ENCODE assay signal across 1 cellular context in the genomic region with DNA sequence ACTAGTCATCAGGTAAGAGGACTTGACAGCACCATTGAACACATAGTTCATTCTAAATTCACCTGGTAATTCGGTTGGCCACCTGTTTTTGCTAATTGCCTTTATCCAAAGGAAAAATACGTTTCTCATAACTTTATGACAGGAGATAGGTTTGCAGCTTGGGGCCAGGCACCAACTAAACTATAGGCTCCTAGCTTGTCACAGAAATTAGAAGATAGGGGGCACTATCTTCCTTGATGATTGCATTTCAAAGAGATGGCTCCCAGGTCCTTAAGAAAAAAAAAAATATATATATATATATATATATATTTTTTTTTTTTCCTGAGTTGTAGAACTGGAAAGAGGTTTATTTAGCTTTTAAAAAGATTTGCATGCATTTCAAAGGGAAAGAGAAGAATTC.
TF ChIP-seq lines count a peak whose summit lies in the region.

No MANE protein-coding gene starts in this region.

TF ChIP-seq in HCT116, 20 proteins besides CTCF, POLR2A, EP300 and RAD21 (continued from another document):
- TF ChIP-seq, protein P1, sequence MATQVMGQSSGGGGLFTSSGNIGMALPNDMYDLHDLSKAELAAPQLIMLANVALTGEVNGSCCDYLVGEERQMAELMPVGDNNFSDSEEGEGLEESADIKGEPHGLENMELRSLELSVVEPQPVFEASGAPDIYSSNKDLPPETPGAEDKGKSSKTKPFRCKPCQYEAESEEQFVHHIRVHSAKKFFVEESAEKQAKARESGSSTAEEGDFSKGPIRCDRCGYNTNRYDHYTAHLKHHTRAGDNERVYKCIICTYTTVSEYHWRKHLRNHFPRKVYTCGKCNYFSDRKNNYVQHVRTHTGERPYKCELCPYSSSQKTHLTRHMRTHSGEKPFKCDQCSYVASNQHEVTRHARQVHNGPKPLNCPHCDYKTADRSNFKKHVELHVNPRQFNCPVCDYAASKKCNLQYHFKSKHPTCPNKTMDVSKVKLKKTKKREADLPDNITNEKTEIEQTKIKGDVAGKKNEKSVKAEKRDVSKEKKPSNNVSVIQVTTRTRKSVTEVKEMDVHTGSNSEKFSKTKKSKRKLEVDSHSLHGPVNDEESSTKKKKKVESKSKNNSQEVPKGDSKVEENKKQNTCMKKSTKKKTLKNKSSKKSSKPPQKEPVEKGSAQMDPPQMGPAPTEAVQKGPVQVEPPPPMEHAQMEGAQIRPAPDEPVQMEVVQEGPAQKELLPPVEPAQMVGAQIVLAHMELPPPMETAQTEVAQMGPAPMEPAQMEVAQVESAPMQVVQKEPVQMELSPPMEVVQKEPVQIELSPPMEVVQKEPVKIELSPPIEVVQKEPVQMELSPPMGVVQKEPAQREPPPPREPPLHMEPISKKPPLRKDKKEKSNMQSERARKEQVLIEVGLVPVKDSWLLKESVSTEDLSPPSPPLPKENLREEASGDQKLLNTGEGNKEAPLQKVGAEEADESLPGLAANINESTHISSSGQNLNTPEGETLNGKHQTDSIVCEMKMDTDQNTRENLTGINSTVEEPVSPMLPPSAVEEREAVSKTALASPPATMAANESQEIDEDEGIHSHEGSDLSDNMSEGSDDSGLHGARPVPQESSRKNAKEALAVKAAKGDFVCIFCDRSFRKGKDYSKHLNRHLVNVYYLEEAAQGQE (IDR thresholded peaks at IDR 0.05; ENCODE audit: low read depth) = no peak
